6 cellular contexts compared by ENCODE assay signal in genomic region chr1:155174334-155175280, GRCh38. TPM values are rescaled to one million over a fixed set of nuclear protein-coding genes. Genes with fewer than 3 reads are reported as not detected.
DNase-seq lines count a peak whose midpoint lies in the region; ATAC-seq and TF ChIP-seq lines count a peak whose summit lies in the region.

No MANE protein-coding gene starts in this region.

- H3K27ac Mint-ChIP-seq in T-helper 17 cell (peak overlapping the region; percentile 98), endothelial cell (ENCODE audit: unreplicated experiment) (no peak overlapping the region)

- peak overlapping the region in 12 of 21 experiments; percentile 13 to 96 (median 50) for H3K27ac ChIP-seq in skin epidermis

- peak overlapping the region; percentile 99 for H3K4me3 Mint-ChIP-seq in T-helper 17 cell
- peak overlapping the region; percentile 97 for H3K4me3 Mint-ChIP-seq in endothelial cell (ENCODE audit: unreplicated experiment)

- DNase-seq in H7 (peak; percentile 96), T-helper 17 cell (peak; percentile 37 to 52 (median 39)), endothelial cell (ENCODE audit: low spot score) (peak; percentile 49), A172 (ENCODE audit: low spot score) (no peak), globus pallidus (ENCODE audit: low spot score) (no peak)

- H3K4me1 Mint-ChIP-seq in T-helper 17 cell, result peaks cover 40% of the 10 kb centered on the region
- H3K4me1 Mint-ChIP-seq in endothelial cell (ENCODE audit: unreplicated experiment), result peaks cover 30% of the 10 kb centered on the region

- H3K36me3 ChIP-seq in H7 (replicated peaks; ENCODE audit: control insufficient read depth, insufficient read depth, low read length), result peaks cover 21% of the 10 kb centered on the region

- no peaks in the 10 kb centered on the region for H3K27me3 ChIP-seq in H7 (ENCODE audit: control insufficient read depth, insufficient read depth, low read length)

- no peaks in the 10 kb centered on the region for H3K9me3 Mint-ChIP-seq in endothelial cell (ENCODE audit: unreplicated experiment)

- no peaks in the 10 kb centered on the region for H3K9me3 ChIP-seq in T-helper 17 cell (ENCODE audit: control insufficient read depth, low read length, poor library complexity, severe bottlenecking)

- ATAC-seq in T-helper 17 cell, result peak; percentile 8

- H3K27me3 Mint-ChIP-seq in T-helper 17 cell (no peaks in the 10 kb centered on the region), endothelial cell (ENCODE audit: unreplicated experiment) (peaks cover 8% of the 10 kb centered on the region)

- peaks cover 10% of the 10 kb centered on the region for H3K36me3 Mint-ChIP-seq in T-helper 17 cell (ENCODE audit: low read depth)
- peaks cover 34% of the 10 kb centered on the region for H3K36me3 Mint-ChIP-seq in endothelial cell (ENCODE audit: low read depth, unreplicated experiment)

- peak overlapping the region; percentile 96 for H3K4me3 ChIP-seq in H7 (ENCODE audit: insufficient read depth, low read depth, low read length)
- peak overlapping the region; percentile 61 to 92 (median 83) for H3K4me3 ChIP-seq in skin epidermis

- no peak for TF ChIP-seq CTCF in endothelial cell (IDR thresholded peaks at IDR 0.05; ENCODE audit: unreplicated experiment)

RNA-seq across cellular contexts. Expression of gene TRIM46, which starts 1.0 kb away (rescaled TPM):
- total RNA-seq in H7 (2014; rRNA removed; shearing (Covaris generic)), result 9.9 and 11.1 TPM in 2 replicates
- 10 to 100 TPM in 1 of 2 donors, 1 to 10 TPM in 1; 9.8 to 12.7 TPM for total RNA-seq in T-helper 17 cell
- 8.5 TPM for total RNA-seq in endothelial cell (ENCODE audit: unreplicated experiment)
- 1.1 and 3.4 TPM in 2 replicates for total RNA-seq in A172 (2014; rRNA removed; shearing (Covaris generic))

RNA-seq across cellular contexts. Expression of gene KRTCAP2, which starts 1.5 kb away (rescaled TPM):
- total RNA-seq in H7 (2014; rRNA removed; shearing (Covaris generic)), result 165 and 204 TPM in 2 replicates
- total RNA-seq in T-helper 17 cell, result 100 to 1,000 TPM; 110 to 127 TPM
- total RNA-seq in endothelial cell (ENCODE audit: unreplicated experiment), result 173 TPM
- 122 and 126 TPM in 2 replicates for total RNA-seq in A172 (2014; rRNA removed; shearing (Covaris generic))

RNA-seq across cellular contexts. Expression of gene THBS3, which starts 33.1 kb away (rescaled TPM):
- 14.9 and 21.5 TPM in 2 replicates for total RNA-seq in H7 (2014; rRNA removed; shearing (Covaris generic))
- total RNA-seq in T-helper 17 cell (10 to 100 TPM; 34.6 to 38.4 TPM), endothelial cell (ENCODE audit: unreplicated experiment) (35.5 TPM)
- total RNA-seq in A172 (2014; rRNA removed; shearing (Covaris generic)), result 11.3 and 24.6 TPM in 2 replicates

RNA-seq across cellular contexts. Expression of gene MTX1, which starts 33.9 kb away (rescaled TPM):
- total RNA-seq in H7 (2014; rRNA removed; shearing (Covaris generic)), result 180 and 221 TPM in 2 replicates
- total RNA-seq in T-helper 17 cell (10 to 100 TPM; 20.7 to 28.5 TPM), endothelial cell (ENCODE audit: unreplicated experiment) (38.8 TPM)
- total RNA-seq in A172 (2014; rRNA removed; shearing (Covaris generic)), result 85.8 and 110 TPM in 2 replicates

RNA-seq across cellular contexts. Expression of gene DPM3, which starts 34.3 kb away (rescaled TPM):
- total RNA-seq in H7 (2014; rRNA removed; shearing (Covaris generic)), result 119 and 193 TPM in 2 replicates
- total RNA-seq in T-helper 17 cell, result 10 to 100 TPM; 32.1 to 36.0 TPM
- total RNA-seq in endothelial cell (ENCODE audit: unreplicated experiment), result 39.2 TPM
- 37.4 and 116 TPM in 2 replicates for total RNA-seq in A172 (2014; rRNA removed; shearing (Covaris generic))

Comparison
In these comparisons a context has a peak if more than half of its experiments do, and no peak if none do; other contexts are left out.
1. DNase-seq: peak in H7 (single experiment), T-helper 17 cell (3 of 3) and endothelial cell (single experiment); none in A172 (single experiment) and globus pallidus (single experiment).